1 cellular context compared by ENCODE assay signal in genomic region chr2:4938246-4938645, GRCh38.
TF ChIP-seq lines count a peak whose summit lies in the region.

No MANE protein-coding gene starts in this region.

TF ChIP-seq in SK-N-SH treated with all-trans-retinoic acid at 6 μM for 48 hours, 23 proteins besides CTCF, POLR2A, EP300 and RAD21 (continued from another document):
- TF ChIP-seq TSHZ2 (CRISPR knock-in tag; IDR thresholded peaks at IDR 0.05) (no peak), ZFP3 (CRISPR knock-in tag; IDR thresholded peaks at IDR 0.05) (no peak), ARNTL (CRISPR knock-in tag; IDR thresholded peaks at IDR 0.05; ENCODE audit: borderline replicate concordance, low read depth) (no peak), ZNF8 (CRISPR knock-in tag; IDR thresholded peaks at IDR 0.05) (no peak)
